ENCODE assay signal across 21 cellular contexts in genomic region chr1:226596531-226597165, GRCh38. TPM values are rescaled to one million over a fixed set of nuclear protein-coding genes. Genes with fewer than 3 reads are reported as not detected.
"Had no signal": no experiment of that assay in that cellular context is flagged by ENCODE, and none has a peak within 500 bp of the region (broad histone marks: within the 10 kb centered on the region; RNA-seq: fewer than 3 reads in every experiment).

No MANE protein-coding gene starts in this region.

- H3K27me3 ChIP-seq: cardiac muscle cell, hepatocyte, upper lobe of left lung had no signal

- H3K36me3 ChIP-seq: cardiac muscle cell, upper lobe of left lung had no signal

- DNase-seq: activated CD8-positive, alpha-beta memory T cell treated with anti-CD3 and anti-CD28 coated beads, Interleukin-2, amount 50 U/mL, for 4 hours; activated naive CD4-positive, alpha-beta T cell treated with Interleukin-2 at 50 U/mL for 16 hours; activated naive CD8-positive, alpha-beta T cell treated with anti-CD3 and anti-CD28 coated beads for 36 hours; activated T-cell treated with anti-CD3 and anti-CD28 coated beads, Interleukin-2, amount 50 U/mL, for 24 hours; amniotic stem cell; effector CD8-positive, alpha-beta T cell; foreskin melanocyte; immature natural killer cell; left ventricle myocardium superior; midbrain; nucleus accumbens; stimulated activated CD4-positive, alpha-beta T cell treated with anti-CD3 and anti-CD28 coated beads, Interleukin-4, amount 100 ng/mL, for 24 hours; stimulated activated naive CD8-positive, alpha-beta T cell treated with anti-CD3 and anti-CD28 coated beads, Interleukin-15, Interleukin-2, amounts not matched to agents 100 U/mL and 50 U/mL, for 24 hours; T-helper 9 cell; upper lobe of left lung had no signal

- ATAC-seq: activated T-helper 17 cell treated with anti-CD3 and anti-CD28 coated beads, Interleukin-2, amount 50 U/mL, for 72 hours; esophagus mucosa; left ventricle myocardium superior; stimulated activated naive CD8-positive, alpha-beta T cell treated with anti-CD3 and anti-CD28 coated beads, Interleukin-15, Interleukin-2, amounts not matched to agents 100 U/mL and 50 U/mL, for 24 hours; WTC11 had no signal

- H3K4me3 ChIP-seq: cardiac muscle cell, hepatocyte, upper lobe of left lung had no signal

- H3K4me1 ChIP-seq: upper lobe of left lung had no signal

- H3K27ac ChIP-seq: cardiac muscle cell, hepatocyte, upper lobe of left lung had no signal

RNA-seq across cellular contexts. Expression of gene STUM, which starts 48.1 kb away (rescaled TPM):
- total RNA-seq: activated naive CD8-positive, alpha-beta T cell treated with anti-CD3 and anti-CD28 coated beads for 36 hours; activated T-helper 17 cell treated with anti-CD3 and anti-CD28 coated beads, Interleukin-2, amount 50 U/mL, for 72 hours; T-helper 1 cell treated with Interleukin-12 subunit alpha and Interleukin-12 subunit beta and Interleukin-4 antibody, amounts not matched to agents 30 ng/mL and 1 ng/mL, for 36 hours had no signal
- polyA plus RNA-seq: hepatocyte, immature natural killer cell had no signal
